7 cellular contexts compared by ENCODE assay signal in the genomic region with DNA sequence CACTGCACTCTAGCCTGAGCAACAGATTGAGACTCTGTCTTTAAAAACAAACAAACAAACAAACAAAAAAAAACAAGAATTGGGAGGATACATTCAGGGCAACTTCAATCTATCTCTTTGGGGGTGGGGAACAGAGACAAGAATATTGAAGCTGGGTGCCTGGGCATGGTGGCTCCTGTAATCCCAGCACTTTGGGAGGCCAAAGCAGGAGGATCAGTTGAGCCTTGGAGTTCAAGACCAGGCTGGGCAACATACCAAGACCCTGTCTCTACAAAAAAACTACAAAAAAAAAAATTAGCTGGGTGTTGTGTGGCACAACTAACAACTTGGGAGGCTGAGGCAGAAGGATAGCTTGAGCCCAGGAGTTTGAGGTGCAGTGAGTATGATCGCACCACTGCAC. TPM values are rescaled to one million over a fixed set of nuclear protein-coding genes. Genes with fewer than 3 reads are reported as not detected.
DNase-seq lines count a peak whose midpoint lies in the region; ATAC-seq and TF ChIP-seq lines count a peak whose summit lies in the region.

No MANE protein-coding gene starts in this region.

- no peak overlapping the region for H2BK12ac ChIP-seq in H9 (ENCODE audit: insufficient read length, low read depth, low read length)

- H2BK15ac ChIP-seq in H9 (ENCODE audit: low read depth, low read length) = no peak overlapping the region

- no peak overlapping the region for H3K9ac ChIP-seq in H9 (ENCODE audit: extremely low read depth, insufficient read length, low read length)

- H3K9me3 ChIP-seq in H9 (ENCODE audit: control insufficient read depth, low read depth, low read length) = no peaks in the 10 kb centered on the region

- H3K27ac Mint-ChIP-seq in H9 = no peak overlapping the region; a peak in 1 of 7 replicates

- no peak overlapping the region for H4K8ac ChIP-seq in H9 (replicated peaks; ENCODE audit: insufficient read length, low read depth, low read length)

- no peaks in the 10 kb centered on the region for H3K9me3 Mint-ChIP-seq in H9

- no peak overlapping the region for H2BK20ac ChIP-seq in H9 (ENCODE audit: low read depth, low read length, poor library complexity, severe bottlenecking)

- H2AFZ ChIP-seq in H9 (ENCODE audit: low read length) = no peak overlapping the region

- H3K79me1 ChIP-seq in H9 (ENCODE audit: insufficient read depth, low read depth, low read length, poor library complexity, severe bottlenecking) = no peaks in the 10 kb centered on the region

- no peak overlapping the region for H3K4ac ChIP-seq in H9 (ENCODE audit: low read depth, low read length)

- H3K4me1 Mint-ChIP-seq in H9 = peaks cover 15 to 23% of the 10 kb centered on the region in 2 experiments

- peak overlapping the region; percentile 72 to 84 for H3K4me3 Mint-ChIP-seq in H9

- H3K79me2 ChIP-seq in H9 (ENCODE audit: insufficient read depth, low read length) = peaks cover 2% of the 10 kb centered on the region; the same call in 1 of the 2 replicates

- no CpG with 5 or more reads among the region's 1 CpG for WGBS in H9 (ENCODE audit: extremely low coverage, insufficient read length, low lambda C conversion rate)

- H3K27me3 Mint-ChIP-seq in H9 (ENCODE audit: low read depth) = peaks cover 45% of the 10 kb centered on the region

- H3K23me2 ChIP-seq in H9 (ENCODE audit: insufficient read length, low read depth, low read length, poor library complexity, severe bottlenecking) = peaks cover 13% of the 10 kb centered on the region

- no peak overlapping the region for H2BK5ac ChIP-seq in H9 (ENCODE audit: insufficient read length, low read length)

- H3K18ac ChIP-seq in H9 (ENCODE audit: insufficient read length, low read depth, low read length) = no peak overlapping the region

- no peak overlapping the region for H3K14ac ChIP-seq in H9 (ENCODE audit: insufficient read depth, low read length)

- no peak for ATAC-seq in HG02885 (IDR thresholded peaks at IDR 0.05; ENCODE audit: poor library complexity, unreplicated experiment)

- DNase-seq in H9 = no peak
- no peak for DNase-seq in foreskin fibroblast
- DNase-seq in AG20443 (ENCODE audit: low spot score) = no peak
- no peak for DNase-seq in COR-L47 (lab: John Stamatoyannopoulos, UW)

- H3K4me2 ChIP-seq in H9 (ENCODE audit: insufficient read depth, insufficient read length, low read length) = peak overlapping the region; percentile 61

- no peak overlapping the region for H3T11ph ChIP-seq in H9 (ENCODE audit: low read length)

- H3K4me1 ChIP-seq in H9 (ENCODE audit: insufficient read depth, low read length) = no peaks in the 10 kb centered on the region

- H4K5ac ChIP-seq in H9 (ENCODE audit: insufficient read length, low read depth, low read length) = no peak overlapping the region

- H2BK120ac ChIP-seq in H9 (ENCODE audit: low read depth, low read length, poor library complexity, severe bottlenecking) = no peak overlapping the region

- no peaks in the 10 kb centered on the region for H4K20me1 ChIP-seq in H9 (ENCODE audit: control insufficient read depth, insufficient read depth, insufficient read length)

- no peak for TF ChIP-seq CTCF in H9 (conservative IDR thresholded peaks at IDR 0.05)
- no peak for TF ChIP-seq CTCF in VCaP (conservative IDR thresholded peaks at IDR 0.05)
- TF ChIP-seq CTCF in foreskin fibroblast (IDR thresholded peaks at IDR 0.05; ENCODE audit: low read depth, low read length) = no peak

- H4K91ac ChIP-seq in H9 (ENCODE audit: insufficient read length, low read depth, low read length) = no peak overlapping the region

- H3K23ac ChIP-seq in H9 (ENCODE audit: insufficient read length, low read depth, low read length) = no peak overlapping the region

- peaks cover 5 to 7% (median 6%) of the 10 kb centered on the region in 3 experiments; a peak in 6 of 7 replicates for H3K36me3 Mint-ChIP-seq in H9 (ENCODE audit: insufficient read depth in 1 of 3, low read depth in 3 of 3)

- H3K56ac ChIP-seq in H9 (ENCODE audit: insufficient read length, low read depth, low read length) = no peak overlapping the region

- H3K27ac ChIP-seq in H9 (ENCODE audit: insufficient read length, low read depth, low read length) (no peak overlapping the region), VCaP (peak overlapping the region; percentile 91), skin epidermis (peak overlapping the region in 10 of 21 experiments; percentile 83 to 92 (median 89))

- H3K4me3 ChIP-seq in foreskin fibroblast (ENCODE audit: low read depth in 1 of 2, low read length in 2 of 2) = peak overlapping the region; percentile 78 to 92
- peak overlapping the region; percentile 55 to 98 (median 91) for H3K4me3 ChIP-seq in skin epidermis

- H3K27me3 ChIP-seq in H9 (ENCODE audit: insufficient read depth, low read length) = peaks cover 28% of the 10 kb centered on the region

- H2AK5ac ChIP-seq in H9 (ENCODE audit: insufficient read length, low read length) = no peak overlapping the region

RNA-seq across cellular contexts. Expression of gene LETM1, which starts 1.2 kb away (rescaled TPM):
- total RNA-seq in H9 (2021) = 41.3 and 43.4 TPM in 2 replicates

RNA-seq across cellular contexts. Expression of gene NSD2, which starts 16.4 kb away (rescaled TPM):
- 123 and 136 TPM in 2 replicates for total RNA-seq in H9 (2021)
